In genomic region chr22:26642465-26643367, GRCh38 we compare ENCODE assay signal across 8 cellular contexts. TPM values are rescaled to one million over a fixed set of nuclear protein-coding genes. Genes with fewer than 3 reads are reported as not detected.
DNase-seq lines count a peak whose midpoint lies in the region; TF ChIP-seq lines count a peak whose summit lies in the region.

No MANE protein-coding gene starts in this region.

- 45 to 50% methylated on average over 5 to 6 of the region's 8 CpGs for WGBS in esophagus squamous epithelium, 2 donors

- no peaks in the 10 kb centered on the region for H3K9me3 ChIP-seq in esophagus squamous epithelium

- intact Hi-C loops in esophagus squamous epithelium (cut with DNase I) = no loop called here

- no peaks in the 10 kb centered on the region for H3K36me3 ChIP-seq in esophagus squamous epithelium

- peak in 3 of 6 experiments; percentile 5 to 12 (median 10) for TF ChIP-seq CTCF in esophagus squamous epithelium (IDR thresholded peaks at IDR 0.05)

- H3K27ac ChIP-seq in esophagus squamous epithelium = peak overlapping the region in 3 of 4 donors; percentile 13 to 32 (median 26)

- peaks cover 9 to 31% (median 11%) of the 10 kb centered on the region in 3 donors for H3K4me1 ChIP-seq in esophagus squamous epithelium

- H3K4me3 ChIP-seq in Jurkat, Clone E6-1 (ENCODE audit: low read length) = no peak overlapping the region
- H3K4me3 ChIP-seq in esophagus squamous epithelium = no peak overlapping the region

- TF ChIP-seq POLR2A in esophagus squamous epithelium (IDR thresholded peaks at IDR 0.05) = no peak

- peak; percentile 78 for DNase-seq in Jurkat, Clone E6-1 (ENCODE audit: low read depth, low spot score)
- peak; percentile 48 to 76 for DNase-seq in activated CD4-positive, alpha-beta T cell treated with anti-CD3 and anti-CD28 coated beads, Interleukin-2, amount 50 U/mL, for 24 hours (ENCODE audit: low read depth in 1 of 2, low spot score in 1 of 2)
- DNase-seq in esophagus squamous epithelium (lab: John Stamatoyannopoulos, UW) (no peak), NCI-H510A (lab: John Stamatoyannopoulos, UW) (no peak), epidermal melanocyte (ENCODE audit: insufficient read length, low spot score) (no peak), C1 segment of cervical spinal cord (lab: John Stamatoyannopoulos, UW) (no peak), DMS 273 (lab: John Stamatoyannopoulos, UW; ENCODE audit: unreplicated experiment) (no peak)
- peak; percentile 65 to 67 (median 66) for DNase-seq in stimulated activated CD4-positive, alpha-beta T cell treated with anti-CD3 and anti-CD28 coated beads, TNF-alpha, amount 100 ng/mL, for 4 hours (ENCODE audit: low read depth in 3 of 3)

- peaks cover 0 to 84% (median 0%) of the 10 kb centered on the region in 4 donors for H3K27me3 ChIP-seq in esophagus squamous epithelium

RNA-seq across cellular contexts. Expression of gene MIAT, which starts 14.7 kb away (rescaled TPM):
- 5.9 TPM for polyA plus RNA-seq in Jurkat, Clone E6-1 (2012; ENCODE audit: insufficient read depth, insufficient read length)
- 1 to 10 TPM in 2 of 4 donors, under 1 TPM in 2; 0.50 to 2.4 (median 1.4) TPM for total RNA-seq in esophagus squamous epithelium

RNA-seq across cellular contexts. Expression of gene CRYBA4, which starts 21.0 kb away (rescaled TPM):
- not detected for polyA plus RNA-seq in Jurkat, Clone E6-1 (2012; ENCODE audit: insufficient read depth, insufficient read length)
- not detected for total RNA-seq in esophagus squamous epithelium

RNA-seq across cellular contexts. Expression of gene CRYBB1, which starts 24.9 kb away (rescaled TPM):
- not detected for polyA plus RNA-seq in Jurkat, Clone E6-1 (2012; ENCODE audit: insufficient read depth, insufficient read length)
- total RNA-seq in esophagus squamous epithelium = under 1 TPM in 1 of 4 donors, not detected in 3; 0.95 TPM

RNA-seq across cellular contexts. Expression of gene TPST2, which starts 52.8 kb away (rescaled TPM):
- polyA plus RNA-seq in Jurkat, Clone E6-1 (2012; ENCODE audit: insufficient read depth, insufficient read length) = 18.2 TPM
- total RNA-seq in esophagus squamous epithelium = 10 to 100 TPM; 27.2 to 40.6 (median 32.5) TPM

Comparison
In these comparisons a context has a peak if more than half of its experiments do, and no peak if none do; other contexts are left out.
1. DNase-seq: peak in Jurkat, Clone E6-1 (single experiment), activated CD4-positive, alpha-beta T cell treated with anti-CD3 and anti-CD28 coated beads, Interleukin-2, amount 50 U/mL, for 24 hours (2 of 2) and stimulated activated CD4-positive, alpha-beta T cell treated with anti-CD3 and anti-CD28 coated beads, TNF-alpha, amount 100 ng/mL, for 4 hours (3 of 3); none in esophagus squamous epithelium (single experiment), NCI-H510A (single experiment), epidermal melanocyte (single experiment), C1 segment of cervical spinal cord (0 of 14) and DMS 273 (single experiment).